ENCODE assay signal across 8 cellular contexts in the genomic region with DNA sequence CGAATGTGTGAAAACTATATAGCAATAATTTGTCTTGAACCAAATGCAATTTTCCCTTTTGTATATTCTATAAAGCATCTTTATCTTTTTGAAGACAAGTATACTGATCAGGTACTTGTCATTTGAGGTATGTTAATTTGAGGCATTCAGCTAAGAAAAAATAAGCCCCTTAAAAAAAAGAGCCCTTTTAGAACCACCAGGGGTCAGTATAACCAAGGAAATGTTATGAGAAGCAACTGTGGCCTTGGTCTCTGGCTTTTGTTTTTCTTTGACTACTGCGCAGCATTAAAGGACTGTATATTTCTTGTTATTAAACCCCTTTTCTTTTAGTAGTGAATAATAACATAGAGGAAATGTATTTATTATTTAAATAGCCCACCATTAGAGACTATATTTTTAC. TPM values are rescaled to one million over a fixed set of nuclear protein-coding genes. Genes with fewer than 3 reads are reported as not detected.
DNase-seq lines count a peak whose midpoint lies in the region; ATAC-seq and TF ChIP-seq lines count a peak whose summit lies in the region.

No MANE protein-coding gene starts in this region.

- H3K18ac ChIP-seq in mesenchymal stem cell (ENCODE audit: low read depth in 1 of 2, low read length in 2 of 2), result no peak overlapping the region

- POLR2A ChIA-PET in OCI-LY7 (lab: Charles Lee), result interaction anchor here (0.5 kb wide), 1 partner anchor 1086 kb away, joined by 3 read pairs; no protein-coding TSS in a partner anchor

- BruUV-seq in OCI-LY7 (replicated peaks; lab: Mats Ljungman, UMichigan), result no TSS peak

- H3K4me3 ChIP-seq in Jurkat, Clone E6-1 (ENCODE audit: low read length), result no peak overlapping the region
- no peak overlapping the region for H3K4me3 ChIP-seq in OCI-LY7 (ENCODE audit: low read depth, low read length, poor library complexity, severe bottlenecking)
- no peak overlapping the region for H3K4me3 ChIP-seq in mesenchymal stem cell (ENCODE audit: insufficient read depth in 1 of 2, low read depth in 1 of 2, low read length in 2 of 2)

- no peak overlapping the region for H2AK5ac ChIP-seq in mesenchymal stem cell (ENCODE audit: low read length, severe bottlenecking)

- DNase-seq in DMS53 treated with DMSO at 0.1 percent for 48 hours (lab: John Stamatoyannopoulos, UW; ENCODE audit: unreplicated experiment), result peak; percentile 71
- DNase-seq in GM20000 (ENCODE audit: low spot score), result peak; percentile 33
- peak; percentile 56 for DNase-seq in Jurkat, Clone E6-1 (ENCODE audit: low read depth, low spot score)
- DNase-seq in OCI-LY7 (ENCODE audit: low spot score), result peak; percentile 64
- DNase-seq in dermis microvascular lymphatic vessel endothelial cell (ENCODE audit: low read depth in 2 of 2), result peak; percentile 60 to 79
- peak; percentile 80 for DNase-seq in mesenchymal stem cell
- DNase-seq in epidermal melanocyte (ENCODE audit: insufficient read length, low spot score), result no peak

- H3K9me3 ChIP-seq in OCI-LY7 (ENCODE audit: low read length) (no peaks in the 10 kb centered on the region), mesenchymal stem cell (ENCODE audit: control insufficient read depth, low read length) (no peaks in the 10 kb centered on the region)

- intact Hi-C loops in OCI-LY7 (cut with micrococcal nuclease; ENCODE audit: unreplicated experiment), result no loop called here

- H4K91ac ChIP-seq in mesenchymal stem cell (ENCODE audit: low read length), result no peak overlapping the region

- no peak overlapping the region for H3K9ac ChIP-seq in mesenchymal stem cell (ENCODE audit: low read length)

- no peak overlapping the region for H2BK15ac ChIP-seq in mesenchymal stem cell (ENCODE audit: low read depth, poor library complexity, severe bottlenecking)

- no peak overlapping the region for H3K4me2 ChIP-seq in OCI-LY7 (ENCODE audit: low read length)
- H3K4me2 ChIP-seq in mesenchymal stem cell (ENCODE audit: low read length, poor library complexity, severe bottlenecking), result no peak overlapping the region

- CTCF ChIA-PET in OCI-LY7 (lab: Charles Lee; ENCODE audit: unreplicated experiment), result interaction anchor here (1.2 kb wide), 1 partner anchor 1470 kb away, joined by 3 read pairs; no protein-coding TSS in a partner anchor

- H2AFZ ChIP-seq in OCI-LY7 (ENCODE audit: low read length) (no peak overlapping the region), mesenchymal stem cell (ENCODE audit: low read depth, low read length) (no peak overlapping the region)

- H3K27ac ChIP-seq in OCI-LY7 (ENCODE audit: low read depth, low read length, poor library complexity, severe bottlenecking) (no peak overlapping the region), mesenchymal stem cell (ENCODE audit: low read length, poor library complexity, severe bottlenecking) (no peak overlapping the region)

- H3K4ac ChIP-seq in mesenchymal stem cell (ENCODE audit: low read depth in 1 of 2, low read length in 2 of 2), result no peak overlapping the region

- H4K20me1 ChIP-seq in OCI-LY7 (ENCODE audit: insufficient read depth, low read length), result no peaks in the 10 kb centered on the region

- no peak overlapping the region for H2BK5ac ChIP-seq in mesenchymal stem cell (ENCODE audit: low read depth, low read length, poor library complexity, severe bottlenecking)

- H3K79me2 ChIP-seq in OCI-LY7 (ENCODE audit: insufficient read depth, low read depth, low read length), result no peaks in the 10 kb centered on the region

- H3K9me2 ChIP-seq in OCI-LY7 (ENCODE audit: insufficient read depth, low read length), result no peaks in the 10 kb centered on the region

- H4K8ac ChIP-seq in mesenchymal stem cell (ENCODE audit: low read length), result no peak overlapping the region

- H3K79me1 ChIP-seq in mesenchymal stem cell (replicated peaks; ENCODE audit: low read length, poor library complexity, severe bottlenecking), result peaks cover 16% of the 10 kb centered on the region

- no peaks in the 10 kb centered on the region for H3K27me3 ChIP-seq in mesenchymal stem cell (ENCODE audit: control insufficient read depth in 1 of 2, insufficient read depth in 1 of 2, low read length in 2 of 2)

- H2BK120ac ChIP-seq in mesenchymal stem cell (ENCODE audit: low read depth, low read length), result no peak overlapping the region

- no peak for ATAC-seq in GM21717 (IDR thresholded peaks at IDR 0.05; ENCODE audit: unreplicated experiment)

- TF ChIP-seq CTCF in GM20000 (IDR thresholded peaks at IDR 0.05; ENCODE audit: extremely low read depth, missing control alignments), result peak; percentile 56
- peak; percentile 95 for TF ChIP-seq CTCF in OCI-LY7 (conservative IDR thresholded peaks at IDR 0.05; ENCODE audit: low read length)

- no CpG with 5 or more reads among the region's 2 CpGs for WGBS in mesenchymal stem cell

- no peaks in the 10 kb centered on the region for H3K4me1 ChIP-seq in OCI-LY7 (ENCODE audit: insufficient read depth, low read length, poor library complexity, severe bottlenecking)
- no peaks in the 10 kb centered on the region for H3K4me1 ChIP-seq in mesenchymal stem cell (ENCODE audit: control insufficient read depth, insufficient read depth, low read depth, low read length)

- H2BK12ac ChIP-seq in mesenchymal stem cell (ENCODE audit: low read length in 2 of 2), result no peak overlapping the region

- no peak overlapping the region for H3K23ac ChIP-seq in mesenchymal stem cell (ENCODE audit: low read length in 2 of 2)

- H3K14ac ChIP-seq in mesenchymal stem cell (ENCODE audit: low read length in 2 of 2), result no peak overlapping the region

- H3K36me3 ChIP-seq in OCI-LY7 (ENCODE audit: insufficient read depth, low read length) (no peaks in the 10 kb centered on the region), mesenchymal stem cell (ENCODE audit: control insufficient read depth in 1 of 2, insufficient read depth in 2 of 2, low read depth in 1 of 2, low read length in 2 of 2) (peaks cover 0 to 80% of the 10 kb centered on the region in 2 experiments)

RNA-seq across cellular contexts. Expression of gene CD109, which starts 43.1 kb away (rescaled TPM):
- polyA plus RNA-seq in Jurkat, Clone E6-1 (2012; ENCODE audit: insufficient read depth, insufficient read length), result 2.8 TPM
- total RNA-seq in OCI-LY7 (2014; rRNA removed; shearing (Covaris generic)), result 0.13 TPM in 1 of 2 replicates, not detected in the other
- 0.08 TPM in 1 of 2 replicates, not detected in the other for total RNA-seq in OCI-LY7 (2022)
- 4.4 and 9.2 TPM in 2 replicates for total RNA-seq in dermis microvascular lymphatic vessel endothelial cell
- 33.3 TPM for polyA plus RNA-seq in mesenchymal stem cell (2013, experiment 1 of 2)
- 33.8 TPM for polyA plus RNA-seq in mesenchymal stem cell (2013, experiment 2 of 2)
